In genomic region chr1:193060938-193061337, GRCh38 we compare ENCODE assay signal across 8 cellular contexts. TPM values are rescaled to one million over a fixed set of nuclear protein-coding genes. Genes with fewer than 3 reads are reported as not detected.
A peak's percentile ranks its signal among the peaks of the same experiment; 100 is the strongest.
DNase-seq lines count a peak whose midpoint lies in the region; ATAC-seq lines count a peak whose summit lies in the region.

No MANE protein-coding gene starts in this region.

- H3K4me3 Mint-ChIP-seq in CD8-positive, alpha-beta memory T cell = peak overlapping the region; percentile 94 to 100 (median 94)
- peak overlapping the region; percentile 100 for H3K4me3 Mint-ChIP-seq in activated naive CD8-positive, alpha-beta T cell

- H3K27ac Mint-ChIP-seq in CD8-positive, alpha-beta memory T cell = peak overlapping the region; percentile 5 to 96 (median 66)
- peak overlapping the region; percentile 75 for H3K27ac Mint-ChIP-seq in activated naive CD8-positive, alpha-beta T cell

- peaks cover 67 to 80% (median 76%) of the 10 kb centered on the region in 3 donors for H3K4me1 Mint-ChIP-seq in CD8-positive, alpha-beta memory T cell
- H3K4me1 Mint-ChIP-seq in activated naive CD8-positive, alpha-beta T cell (ENCODE audit: low read depth) = peaks cover 73% of the 10 kb centered on the region

- H3K27me3 ChIP-seq in CD8-positive, alpha-beta memory T cell (ENCODE audit: insufficient read depth, low read length, poor library complexity, severe bottlenecking) = no peaks in the 10 kb centered on the region
- H3K27me3 ChIP-seq in HUES64 (ENCODE audit: insufficient read depth, low read length) = no peaks in the 10 kb centered on the region

- H3K9me3 Mint-ChIP-seq in CD8-positive, alpha-beta memory T cell = peaks cover 0 to 1% (median 0%) of the 10 kb centered on the region in 5 donors
- H3K9me3 Mint-ChIP-seq in activated naive CD8-positive, alpha-beta T cell (ENCODE audit: low read depth) = no peaks in the 10 kb centered on the region

- H3K36me3 ChIP-seq in CD8-positive, alpha-beta memory T cell (ENCODE audit: insufficient read depth, low read length) = no peaks in the 10 kb centered on the region
- H3K36me3 ChIP-seq in HUES64 (ENCODE audit: insufficient read depth, low read length) = peaks cover 3% of the 10 kb centered on the region; the same call in 1 of the 2 replicates

- POLR2A ChIA-PET in CD8-positive, alpha-beta memory T cell (lab: Charles Lee) = no interaction called here

- CTCF ChIA-PET in CD8-positive, alpha-beta memory T cell (lab: Charles Lee) = interaction anchor here (0.8 kb wide), 1 partner anchor 41 kb away, joined by 3 read pairs; no protein-coding TSS in a partner anchor

- WGBS in HUES64 = 26% methylated on average over 2 of the region's 2 CpGs

- no peaks in the 10 kb centered on the region for H3K9me3 ChIP-seq in CD8-positive, alpha-beta memory T cell (ENCODE audit: low read length)
- H3K9me3 ChIP-seq in HUES64 (ENCODE audit: insufficient read depth, low read depth, low read length) = no peaks in the 10 kb centered on the region

- ATAC-seq in HG03342 (IDR thresholded peaks at IDR 0.05; ENCODE audit: unreplicated experiment) (no peak), GM18511 (IDR thresholded peaks at IDR 0.05; ENCODE audit: unreplicated experiment) (no peak), GM18873 (IDR thresholded peaks at IDR 0.05; ENCODE audit: low FRiP score, unreplicated experiment) (no peak)

- no peaks in the 10 kb centered on the region for H3K27me3 Mint-ChIP-seq in CD8-positive, alpha-beta memory T cell
- no peaks in the 10 kb centered on the region for H3K27me3 Mint-ChIP-seq in activated naive CD8-positive, alpha-beta T cell

- H3K9ac ChIP-seq in HUES64 (ENCODE audit: low read depth, low read length) = peak overlapping the region; percentile 87

- peak overlapping the region; percentile 97 for H3K27ac ChIP-seq in CD8-positive, alpha-beta memory T cell (ENCODE audit: low read depth, low read length)
- H3K27ac ChIP-seq in HUES64 (ENCODE audit: low read depth, low read length) = no peak overlapping the region

- H3K36me3 Mint-ChIP-seq in CD8-positive, alpha-beta memory T cell = peaks cover 6 to 20% (median 9%) of the 10 kb centered on the region in 3 donors
- peaks cover 8% of the 10 kb centered on the region for H3K36me3 Mint-ChIP-seq in activated naive CD8-positive, alpha-beta T cell

- H3K4me3 ChIP-seq in CD8-positive, alpha-beta memory T cell (ENCODE audit: low read length) = peak overlapping the region; percentile 8
- peak overlapping the region; percentile 71 for H3K4me3 ChIP-seq in HUES64 (ENCODE audit: low read length)

- peaks cover 49% of the 10 kb centered on the region for H3K4me1 ChIP-seq in CD8-positive, alpha-beta memory T cell (ENCODE audit: insufficient read depth, low read length)
- H3K4me1 ChIP-seq in HUES64 (ENCODE audit: insufficient read depth, low read length) = peaks cover 15% of the 10 kb centered on the region

- DNase-seq in CD8-positive, alpha-beta memory T cell = no peak
- DNase-seq in kidney tubule cell (ENCODE audit: low spot score) = peak; percentile 26
- DNase-seq in SHP77 (lab: John Stamatoyannopoulos, UW) = no peak

RNA-seq across cellular contexts. Expression of gene RO60, which starts 1.5 kb away (rescaled TPM):
- 10 to 100 TPM; 74.6 to 82.7 TPM for total RNA-seq in CD8-positive, alpha-beta memory T cell
- polyA plus RNA-seq in CD8-positive, alpha-beta memory T cell = 128 TPM
- polyA plus RNA-seq in HUES64 (2013, experiment 1 of 2) = 26.8 TPM
- polyA plus RNA-seq in HUES64 (2013, experiment 2 of 2) = 32.1 TPM

RNA-seq across cellular contexts. Expression of gene UCHL5, which starts 1.8 kb away (rescaled TPM):
- total RNA-seq in CD8-positive, alpha-beta memory T cell = 100 to 1,000 TPM; 106 to 110 TPM
- 54.4 TPM for polyA plus RNA-seq in CD8-positive, alpha-beta memory T cell
- polyA plus RNA-seq in HUES64 (2013, experiment 1 of 2) = 36.7 TPM
- 37.7 TPM for polyA plus RNA-seq in HUES64 (2013, experiment 2 of 2)

RNA-seq across cellular contexts. Expression of gene GLRX2, which starts 44.3 kb away (rescaled TPM):
- total RNA-seq in CD8-positive, alpha-beta memory T cell = 10 to 100 TPM; 47.1 to 49.6 TPM
- polyA plus RNA-seq in CD8-positive, alpha-beta memory T cell = 13.2 TPM
- 8.8 TPM for polyA plus RNA-seq in HUES64 (2013, experiment 1 of 2)
- polyA plus RNA-seq in HUES64 (2013, experiment 2 of 2) = 9.1 TPM
